In genomic region chr1:207282049-207282448, GRCh38 we compare ENCODE assay signal across 11 cellular contexts. TPM values are rescaled to one million over a fixed set of nuclear protein-coding genes. Genes with fewer than 3 reads are reported as not detected.
DNase-seq lines count a peak whose midpoint lies in the region; ATAC-seq and TF ChIP-seq lines count a peak whose summit lies in the region.
"Had no signal": no experiment of that assay in that cellular context is flagged by ENCODE, and none has a peak within 500 bp of the region (broad histone marks: within the 10 kb centered on the region; RNA-seq: fewer than 3 reads in every experiment).

No MANE protein-coding gene starts in this region.

- H3K79me2 ChIP-seq in GM23248 (ENCODE audit: insufficient read depth): no peaks in the 10 kb centered on the region

- H3K9me2 ChIP-seq in GM23248 (ENCODE audit: insufficient read depth): no peaks in the 10 kb centered on the region

- ATAC-seq in left lung: peak; percentile 42
- no peak for ATAC-seq in GM18498 (IDR thresholded peaks at IDR 0.05; ENCODE audit: unreplicated experiment)
- no peak for ATAC-seq in GM19397 (IDR thresholded peaks at IDR 0.05; ENCODE audit: unreplicated experiment)

- TF ChIP-seq POLR2A in ovary (IDR thresholded peaks at IDR 0.05): no peak

- in situ Hi-C loops in GM23248 (cut with MboI) (no loop called here), brain microvascular endothelial cell (cut with HindIII; ENCODE audit: low pct_ligation_motif_present, low sequenced_read_pairs) (no loop called here)

- H3K4me3 ChIP-seq in GM23248 (no peak overlapping the region), brain microvascular endothelial cell (ENCODE audit: low read depth, low read length) (no peak overlapping the region), left lung (no peak overlapping the region), ovary (no peak overlapping the region)
- H3K4me3 ChIP-seq: ascending aorta had no signal

- TF ChIP-seq EP300 in ovary (IDR thresholded peaks at IDR 0.05): no peak

- H3K9ac ChIP-seq in GM23248: no peak overlapping the region

- no peak overlapping the region for H2AFZ ChIP-seq in GM23248

- H3K4me1 ChIP-seq in GM23248 (ENCODE audit: insufficient read depth): no peaks in the 10 kb centered on the region
- H3K4me1 ChIP-seq in left lung: no peaks in the 10 kb centered on the region
- peaks cover 15% of the 10 kb centered on the region for H3K4me1 ChIP-seq in ovary (ENCODE audit: insufficient read depth)

- H3F3A ChIP-seq in GM23248 (ENCODE audit: insufficient read depth): no peaks in the 10 kb centered on the region

- H3K9me3 ChIP-seq in GM23248 (ENCODE audit: low read depth): no peaks in the 10 kb centered on the region
- H3K9me3 ChIP-seq in left lung: no peaks in the 10 kb centered on the region
- no peaks in the 10 kb centered on the region for H3K9me3 ChIP-seq in ovary
- H3K9me3 ChIP-seq: ascending aorta had no signal

- no peaks in the 10 kb centered on the region for H4K20me1 ChIP-seq in GM23248 (ENCODE audit: insufficient read depth)

- no peaks in the 10 kb centered on the region for H3K36me3 ChIP-seq in GM23248 (ENCODE audit: low read depth)
- no peaks in the 10 kb centered on the region for H3K36me3 ChIP-seq in brain microvascular endothelial cell (replicated peaks)
- no peaks in the 10 kb centered on the region for H3K36me3 ChIP-seq in left lung
- no peaks in the 10 kb centered on the region for H3K36me3 ChIP-seq in ovary
- H3K36me3 ChIP-seq: ascending aorta had no signal

- no peak overlapping the region for H3K27ac ChIP-seq in GM23248
- H3K27ac ChIP-seq in brain microvascular endothelial cell: peak overlapping the region; percentile 72
- H3K27ac ChIP-seq in left lung: no peak overlapping the region
- no peak overlapping the region for H3K27ac ChIP-seq in ovary

- DNase-seq in AG08396 (ENCODE audit: low spot score) (peak; percentile 15), GM23248 (peak; percentile 28), brain microvascular endothelial cell (no peak), left lung (no peak), NCI-H69 (lab: John Stamatoyannopoulos, UW) (no peak), ovary (no peak)
- DNase-seq: activated CD4-positive, CD25-positive, alpha-beta regulatory T cell; OCI-M1 had no signal

- no peak overlapping the region for H3K4me2 ChIP-seq in GM23248 (ENCODE audit: unreplicated experiment)

- no peak for TF ChIP-seq CTCF in brain microvascular endothelial cell (IDR thresholded peaks at IDR 0.05; ENCODE audit: low read depth, low read length, missing control alignments)
- TF ChIP-seq CTCF in left lung (IDR thresholded peaks at IDR 0.05): no peak
- TF ChIP-seq CTCF in ovary (IDR thresholded peaks at IDR 0.05): no peak

- intact Hi-C loops in left lung (cut with DNase I): no loop called here
- intact Hi-C loops in ovary (cut with DNase I): no loop called here

- 16 to 22% methylated on average over 2 of the region's 2 CpGs for WGBS in GM23248 (ENCODE audit: low coverage in 1 of 2, low lambda C conversion rate in 2 of 2, missing lambda C conversion rate in 2 of 2), 2 experiments
- 12 to 31% (median 13%) methylated on average over 2 of the region's 2 CpGs for WGBS in ovary, 3 donors

- H3K27me3 ChIP-seq in GM23248 (replicated peaks; ENCODE audit: insufficient read depth) (no peaks in the 10 kb centered on the region), brain microvascular endothelial cell (replicated peaks) (no peaks in the 10 kb centered on the region), left lung (no peaks in the 10 kb centered on the region), ovary (no peaks in the 10 kb centered on the region)
- H3K27me3 ChIP-seq: ascending aorta had no signal

RNA-seq across cellular contexts. Expression of gene CD55, which starts 39.4 kb away (rescaled TPM):
- total RNA-seq in GM23248 (2014; rRNA removed; shearing (Covaris generic)): 39.2 and 54.7 TPM in 2 replicates
- polyA plus RNA-seq in GM23248 (2016; fragmentation: Nextera tagmentation; extraction: Ambion mirVana): 52.8 and 54.8 TPM in 2 replicates
- 100 to 1,000 TPM; 261 to 593 TPM for total RNA-seq in left lung
- total RNA-seq in ovary: 100 to 1,000 TPM in 2 of 7 donors, 10 to 100 TPM in 5; 32.8 to 237 (median 89.7) TPM
- 100 to 1,000 TPM in 1 of 2 donors, 10 to 100 TPM in 1; 82.9 to 136 TPM for polyA plus RNA-seq in ovary

Comparison
In these comparisons a context has a peak if more than half of its experiments do, and no peak if none do; other contexts are left out.
1. DNase-seq: peak in AG08396 (single experiment) and GM23248 (single experiment); none in brain microvascular endothelial cell (single experiment), left lung (0 of 2), NCI-H69 (single experiment) and ovary (0 of 5).